ENCODE assay signal across 8 cellular contexts in the genomic region with DNA sequence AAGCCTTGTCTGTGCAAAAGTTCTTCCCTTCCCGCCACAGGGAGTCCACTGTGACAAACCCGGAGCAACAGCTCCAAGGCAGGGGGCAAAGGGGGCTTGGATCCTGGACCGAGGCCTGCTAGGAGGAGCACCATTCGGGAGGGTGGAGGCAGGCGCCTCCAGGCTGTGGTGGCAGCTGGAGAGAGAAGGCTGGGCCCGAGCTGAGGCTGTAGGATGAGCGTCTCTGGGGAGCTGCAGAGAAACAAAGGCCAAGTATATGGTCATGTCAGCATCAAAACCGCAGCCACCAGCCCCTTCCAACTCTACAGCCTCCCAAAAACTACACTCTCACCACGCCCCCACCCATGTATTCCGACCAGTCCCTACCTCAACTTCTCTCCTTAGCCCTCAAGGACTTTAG.
DNase-seq lines count a peak whose midpoint lies in the region; ATAC-seq lines count a peak whose summit lies in the region.

No MANE protein-coding gene starts in this region.

- peak overlapping the region; percentile 85 to 99 (median 89) for H3K4me3 ChIP-seq in subcutaneous abdominal adipose tissue (ENCODE audit: low read depth in 1 of 5, low read length in 5 of 5)

- H3K4me1 Mint-ChIP-seq in activated naive CD8-positive, alpha-beta T cell treated with anti-CD3 and anti-CD28 coated beads, Interleukin-2, amount 50 U/mL, for 24 hours: peaks cover 56% of the 10 kb centered on the region

- DNase-seq in DMS 273 (lab: John Stamatoyannopoulos, UW; ENCODE audit: unreplicated experiment): peak; percentile 46
- no peak for DNase-seq in DMS 273 treated with DMSO at 0.1 percent for 48 hours (lab: John Stamatoyannopoulos, UW)
- DNase-seq in activated naive CD8-positive, alpha-beta T cell treated with anti-CD3 and anti-CD28 coated beads, Interleukin-2, amount 50 U/mL, for 24 hours: no peak
- peak; percentile 43 for DNase-seq in islet precursor cell
- DNase-seq in hippocampal formation (lab: John Stamatoyannopoulos, UW): no peak

- no peaks in the 10 kb centered on the region for H3K27me3 Mint-ChIP-seq in activated naive CD8-positive, alpha-beta T cell treated with anti-CD3 and anti-CD28 coated beads, Interleukin-2, amount 50 U/mL, for 24 hours

- no peaks in the 10 kb centered on the region for H3K27me3 ChIP-seq in subcutaneous abdominal adipose tissue (ENCODE audit: control insufficient read depth in 5 of 5, insufficient read depth in 4 of 5, low read length in 5 of 5)

- H3K4me3 Mint-ChIP-seq in activated naive CD8-positive, alpha-beta T cell treated with anti-CD3 and anti-CD28 coated beads, Interleukin-2, amount 50 U/mL, for 24 hours: peak overlapping the region; percentile 95

- H3K27ac Mint-ChIP-seq in activated naive CD8-positive, alpha-beta T cell treated with anti-CD3 and anti-CD28 coated beads, Interleukin-2, amount 50 U/mL, for 24 hours: peak overlapping the region; percentile 99

- H3K9ac ChIP-seq in subcutaneous abdominal adipose tissue (ENCODE audit: low read length in 5 of 5): peak overlapping the region; percentile 81 to 97 (median 95)

- H3K9me3 ChIP-seq in subcutaneous abdominal adipose tissue (ENCODE audit: control insufficient read depth in 5 of 5, low read length in 5 of 5): no peaks in the 10 kb centered on the region

- no peaks in the 10 kb centered on the region for H3K9me3 Mint-ChIP-seq in activated naive CD8-positive, alpha-beta T cell treated with anti-CD3 and anti-CD28 coated beads, Interleukin-2, amount 50 U/mL, for 24 hours

- peaks cover 12% of the 10 kb centered on the region for H3K36me3 Mint-ChIP-seq in activated naive CD8-positive, alpha-beta T cell treated with anti-CD3 and anti-CD28 coated beads, Interleukin-2, amount 50 U/mL, for 24 hours (ENCODE audit: low read depth)

- no peak for ATAC-seq in activated naive CD8-positive, alpha-beta T cell treated with anti-CD3 and anti-CD28 coated beads, Interleukin-2, amount 50 U/mL, for 24 hours
- no peak for ATAC-seq in HG03460 (IDR thresholded peaks at IDR 0.05; ENCODE audit: unreplicated experiment)
- no peak for ATAC-seq in GM21529 (IDR thresholded peaks at IDR 0.05; ENCODE audit: unreplicated experiment)

- H3K27ac ChIP-seq in subcutaneous abdominal adipose tissue (ENCODE audit: low read depth, low read length): peak overlapping the region; percentile 92

- peaks cover 3 to 41% (median 21%) of the 10 kb centered on the region in 5 donors for H3K36me3 ChIP-seq in subcutaneous abdominal adipose tissue (ENCODE audit: control insufficient read depth in 5 of 5, insufficient read depth in 5 of 5, low read length in 5 of 5)

- peaks cover 16 to 66% (median 58%) of the 10 kb centered on the region in 5 donors for H3K4me1 ChIP-seq in subcutaneous abdominal adipose tissue (ENCODE audit: control insufficient read depth in 5 of 5, insufficient read depth in 5 of 5, low read length in 5 of 5)

Comparison
In these comparisons a context has a peak if more than half of its experiments do, and no peak if none do; other contexts are left out.
1. DNase-seq: peak in DMS 273 (single experiment) and islet precursor cell (single experiment); none in DMS 273 treated with DMSO at 0.1 percent for 48 hours (single experiment), activated naive CD8-positive, alpha-beta T cell treated with anti-CD3 and anti-CD28 coated beads, Interleukin-2, amount 50 U/mL, for 24 hours (single experiment) and hippocampal formation (0 of 2).